1 cellular context compared by ENCODE assay signal in the genomic region with DNA sequence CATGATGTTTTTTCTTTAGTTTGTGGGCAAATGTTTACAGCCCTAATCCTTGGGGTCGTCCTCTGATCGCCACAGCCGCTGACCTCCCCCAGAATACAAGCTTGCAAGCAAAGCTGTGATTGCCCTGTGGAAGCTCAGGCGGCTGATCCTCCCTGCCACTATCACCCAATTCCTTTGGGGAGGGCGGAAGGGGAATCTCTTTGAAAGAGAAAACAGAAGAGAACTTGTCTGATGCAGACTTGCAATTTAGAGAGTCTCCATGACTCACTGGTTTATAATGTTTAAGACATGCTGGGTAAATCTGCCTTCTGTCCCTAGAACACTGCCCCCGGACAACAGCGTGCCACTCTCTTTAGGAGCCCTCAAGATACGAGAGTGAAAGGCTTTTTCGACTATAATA.
A peak's percentile ranks its signal among the peaks of the same experiment; 100 is the strongest.
TF ChIP-seq lines count a peak whose summit lies in the region.

No MANE protein-coding gene starts in this region.

TF ChIP-seq in SK-N-SH, 30 proteins besides CTCF, POLR2A, EP300 and RAD21 (continued from another document):
- TF ChIP-seq PBX3 (IDR thresholded peaks at IDR 0.05) (peak; percentile 30), RXRA (IDR thresholded peaks at IDR 0.05; ENCODE audit: borderline replicate concordance, low read depth) (no peak), FOXJ3 (CRISPR knock-in tag; IDR thresholded peaks at IDR 0.05) (no peak), SMC3 (IDR thresholded peaks at IDR 0.05; ENCODE audit: low read depth, low read length) (no peak), REST (IDR thresholded peaks at IDR 0.05; ENCODE audit: low read depth, low read length) (no peak), GATA2 (CRISPR knock-in tag; IDR thresholded peaks at IDR 0.05) (no peak), RCOR1 (IDR thresholded peaks at IDR 0.05; ENCODE audit: low read length) (no peak), EZH2phosphoT487 (IDR thresholded peaks at IDR 0.05; ENCODE audit: borderline replicate concordance, low read depth) (no peak), ELF1 (IDR thresholded peaks at IDR 0.05) (no peak), MXI1 (IDR thresholded peaks at IDR 0.05; ENCODE audit: low read depth, low read length) (no peak), USF2 (IDR thresholded peaks at IDR 0.05; ENCODE audit: borderline replicate concordance, low read depth, low read length) (no peak), RFX5 (IDR thresholded peaks at IDR 0.05; ENCODE audit: low read length) (no peak), SIN3A (IDR thresholded peaks at IDR 0.05; ENCODE audit: borderline replicate concordance, low read depth, low read length) (0 out of 2 replicates have a peak, but pooled peaks have one; percentile 16), IRF3 (IDR thresholded peaks at IDR 0.05; ENCODE audit: low read depth, low read length) (no peak), FOSL2 (IDR thresholded peaks at IDR 0.05; ENCODE audit: borderline replicate concordance, low read depth) (peak; percentile 77), YY1 (IDR thresholded peaks at IDR 0.05; ENCODE audit: low read depth) (no peak), NRF1 (IDR thresholded peaks at IDR 0.05; ENCODE audit: low read depth, low read length) (no peak), TAF1 (IDR thresholded peaks at IDR 0.05; ENCODE audit: borderline replicate concordance, low read depth, low read length) (peak; percentile 43; the same call in 1 of the 2 replicates), GABPA (IDR thresholded peaks at IDR 0.05; ENCODE audit: low read depth) (no peak), MEF2A (IDR thresholded peaks at IDR 0.05; ENCODE audit: borderline replicate concordance, low read depth) (no peak), TCF12 (IDR thresholded peaks at IDR 0.05) (peak; percentile 61), ZBTB33 (IDR thresholded peaks at IDR 0.05; ENCODE audit: borderline replicate concordance, low read depth) (no peak), JUND (IDR thresholded peaks at IDR 0.05) (peak; percentile 60; the same call in 1 of the 2 replicates), POLR2AphosphoS5 (IDR thresholded peaks at IDR 0.05; ENCODE audit: low read depth, low read length) (no peak)
